ENCODE assay signal across 1 cellular context in the genomic region with DNA sequence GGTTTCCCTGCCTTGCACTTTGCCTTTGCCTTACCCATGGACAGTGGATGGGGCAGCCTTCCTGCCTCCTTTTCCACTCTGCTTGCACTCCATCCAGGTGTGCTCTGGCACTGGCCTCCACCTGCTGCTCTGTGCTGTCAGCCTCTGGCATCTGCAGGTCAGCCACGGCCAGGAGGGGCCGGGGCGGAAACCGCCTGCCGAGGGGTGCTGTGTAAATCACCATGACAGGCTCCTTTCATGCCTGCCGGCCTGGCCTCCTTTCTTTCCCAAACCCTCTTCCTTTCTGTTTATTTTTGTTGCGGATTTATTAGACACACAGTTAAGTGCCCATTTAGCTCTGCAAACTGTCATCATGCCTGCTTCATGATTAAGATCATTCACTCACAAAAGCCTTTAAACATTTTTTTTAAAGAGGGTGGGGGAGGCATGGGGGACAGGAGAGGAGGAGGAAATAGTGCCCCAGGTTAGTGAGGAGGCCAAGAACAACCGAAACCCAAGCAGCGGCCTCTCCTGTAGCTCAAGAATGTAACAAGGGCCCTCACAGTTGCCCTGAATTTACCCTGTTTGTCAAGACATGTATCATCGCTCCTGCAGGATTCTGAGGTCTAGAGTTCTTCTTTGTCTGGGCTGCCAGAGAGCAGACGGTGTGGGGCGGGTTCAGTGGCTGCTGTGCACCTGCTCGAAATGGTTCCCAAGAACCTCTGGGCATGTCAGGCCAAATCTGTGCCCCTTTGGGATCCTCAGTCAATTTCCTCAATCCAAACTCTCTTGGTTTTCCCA.
A peak's percentile ranks its signal among the peaks of the same experiment; 100 is the strongest.
TF ChIP-seq lines count a peak whose summit lies in the region.

No MANE protein-coding gene starts in this region.

TF ChIP-seq in HEK293, 187 proteins besides CTCF, POLR2A, EP300 and RAD21 (continued from another document and continues in another):
- TF ChIP-seq, protein P1, sequence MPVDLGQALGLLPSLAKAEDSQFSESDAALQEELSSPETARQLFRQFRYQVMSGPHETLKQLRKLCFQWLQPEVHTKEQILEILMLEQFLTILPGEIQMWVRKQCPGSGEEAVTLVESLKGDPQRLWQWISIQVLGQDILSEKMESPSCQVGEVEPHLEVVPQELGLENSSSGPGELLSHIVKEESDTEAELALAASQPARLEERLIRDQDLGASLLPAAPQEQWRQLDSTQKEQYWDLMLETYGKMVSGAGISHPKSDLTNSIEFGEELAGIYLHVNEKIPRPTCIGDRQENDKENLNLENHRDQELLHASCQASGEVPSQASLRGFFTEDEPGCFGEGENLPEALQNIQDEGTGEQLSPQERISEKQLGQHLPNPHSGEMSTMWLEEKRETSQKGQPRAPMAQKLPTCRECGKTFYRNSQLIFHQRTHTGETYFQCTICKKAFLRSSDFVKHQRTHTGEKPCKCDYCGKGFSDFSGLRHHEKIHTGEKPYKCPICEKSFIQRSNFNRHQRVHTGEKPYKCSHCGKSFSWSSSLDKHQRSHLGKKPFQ (tag by site-specific recombination; IDR thresholded peaks at IDR 0.05), result peak; percentile 39; the same call in 1 of the 2 replicates
- TF ChIP-seq ZFHX2 (tag by site-specific recombination; conservative IDR thresholded peaks at IDR 0.05) (no peak), MEIS1 (CRISPR knock-in tag; IDR thresholded peaks at IDR 0.05; ENCODE audit: borderline replicate concordance) (peak; percentile 93), ZNF354C (tag by site-specific recombination; IDR thresholded peaks at IDR 0.05; ENCODE audit: borderline replicate concordance, low read depth) (no peak), ZEB2 (tag by site-specific recombination; IDR thresholded peaks at IDR 0.05) (peak; percentile 79), ZSCAN30 (tag by site-specific recombination; IDR thresholded peaks at IDR 0.05) (peak; percentile 84), IKZF3 (tag by site-specific recombination; IDR thresholded peaks at IDR 0.05) (peak; percentile 72), ZBTB17 (tag by site-specific recombination; IDR thresholded peaks at IDR 0.05) (peak; percentile 48; the same call in 1 of the 2 replicates), SP3 (tag by site-specific recombination; IDR thresholded peaks at IDR 0.05) (no peak), ZNF394 (tag by site-specific recombination; IDR thresholded peaks at IDR 0.05; ENCODE audit: borderline replicate concordance) (no peak), SCRT1 (tag by site-specific recombination; IDR thresholded peaks at IDR 0.05; ENCODE audit: borderline replicate concordance) (no peak), ZNF530 (tag by site-specific recombination; IDR thresholded peaks at IDR 0.05; ENCODE audit: low read depth) (no peak), YY1 (tag by site-specific recombination; IDR thresholded peaks at IDR 0.05) (0 out of 2 replicates have a peak, but pooled peaks have one; percentile 11), ZBTB48 (tag by site-specific recombination; IDR thresholded peaks at IDR 0.05) (no peak), ZNF112 (tag by site-specific recombination; IDR thresholded peaks at IDR 0.05) (no peak), ZBTB10 (tag by site-specific recombination; IDR thresholded peaks at IDR 0.05) (no peak), ZNF510 (tag by site-specific recombination; IDR thresholded peaks at IDR 0.05; ENCODE audit: insufficient replicate concordance) (no peak), ZNF501 (tag by site-specific recombination; IDR thresholded peaks at IDR 0.05) (no peak), ZNF48 (tag by site-specific recombination; IDR thresholded peaks at IDR 0.05) (no peak), ZNF133 (tag by site-specific recombination; IDR thresholded peaks at IDR 0.05) (no peak), ZNF558 (tag by site-specific recombination; IDR thresholded peaks at IDR 0.05) (no peak), ZNF366 (tag by site-specific recombination; conservative IDR thresholded peaks at IDR 0.05) (no peak), ZNF555 (tag by site-specific recombination; conservative IDR thresholded peaks at IDR 0.05) (no peak), ZNF221 (tag by site-specific recombination; IDR thresholded peaks at IDR 0.05; ENCODE audit: borderline replicate concordance) (no peak), ZNF202 (tag by site-specific recombination; IDR thresholded peaks at IDR 0.05; ENCODE audit: borderline replicate concordance) (no peak), KLF10 (tag by site-specific recombination; IDR thresholded peaks at IDR 0.05) (peak; percentile 45; the same call in 1 of the 2 replicates), OSR2 (tag by site-specific recombination; IDR thresholded peaks at IDR 0.05) (peak; percentile 80), GLIS2 (tag by site-specific recombination; IDR thresholded peaks at IDR 0.05) (peak; percentile 36; the same call in 1 of the 2 replicates), INSM2 (tag by site-specific recombination; IDR thresholded peaks at IDR 0.05) (0 out of 2 replicates have a peak, but pooled peaks have one; percentile 55), ZNF621 (tag by site-specific recombination; IDR thresholded peaks at IDR 0.05) (no peak), ZNF311 (tag by site-specific recombination; IDR thresholded peaks at IDR 0.05; ENCODE audit: borderline replicate concordance) (no peak), ZNF791 (tag by site-specific recombination; IDR thresholded peaks at IDR 0.05) (no peak), ZNF513 (tag by site-specific recombination; IDR thresholded peaks at IDR 0.05) (peak; percentile 31; the same call in 1 of the 2 replicates), REPIN1 (tag by site-specific recombination; IDR thresholded peaks at IDR 0.05; ENCODE audit: low read depth) (no peak; the same call in 1 of the 2 replicates), ZNF24 (tag by site-specific recombination; IDR thresholded peaks at IDR 0.05) (peak; percentile 81; the same call in 1 of the 2 replicates), ZNF585B (tag by site-specific recombination; IDR thresholded peaks at IDR 0.05) (no peak), ZFP41 (tag by site-specific recombination; IDR thresholded peaks at IDR 0.05; ENCODE audit: borderline replicate concordance) (no peak), ZNF416 (tag by site-specific recombination; IDR thresholded peaks at IDR 0.05) (no peak), ZNF404 (tag by site-specific recombination; IDR thresholded peaks at IDR 0.05) (no peak), MZF1 (tag by site-specific recombination; IDR thresholded peaks at IDR 0.05; ENCODE audit: borderline replicate concordance) (no peak), ZNF670 (tag by site-specific recombination; IDR thresholded peaks at IDR 0.05; ENCODE audit: low read depth) (no peak), ZNF843 (tag by site-specific recombination; IDR thresholded peaks at IDR 0.05) (peak; percentile 96), ZNF23 (tag by site-specific recombination; IDR thresholded peaks at IDR 0.05; ENCODE audit: borderline replicate concordance) (no peak), ZNF701 (tag by site-specific recombination; IDR thresholded peaks at IDR 0.05) (no peak)
- TF ChIP-seq, protein P2, sequence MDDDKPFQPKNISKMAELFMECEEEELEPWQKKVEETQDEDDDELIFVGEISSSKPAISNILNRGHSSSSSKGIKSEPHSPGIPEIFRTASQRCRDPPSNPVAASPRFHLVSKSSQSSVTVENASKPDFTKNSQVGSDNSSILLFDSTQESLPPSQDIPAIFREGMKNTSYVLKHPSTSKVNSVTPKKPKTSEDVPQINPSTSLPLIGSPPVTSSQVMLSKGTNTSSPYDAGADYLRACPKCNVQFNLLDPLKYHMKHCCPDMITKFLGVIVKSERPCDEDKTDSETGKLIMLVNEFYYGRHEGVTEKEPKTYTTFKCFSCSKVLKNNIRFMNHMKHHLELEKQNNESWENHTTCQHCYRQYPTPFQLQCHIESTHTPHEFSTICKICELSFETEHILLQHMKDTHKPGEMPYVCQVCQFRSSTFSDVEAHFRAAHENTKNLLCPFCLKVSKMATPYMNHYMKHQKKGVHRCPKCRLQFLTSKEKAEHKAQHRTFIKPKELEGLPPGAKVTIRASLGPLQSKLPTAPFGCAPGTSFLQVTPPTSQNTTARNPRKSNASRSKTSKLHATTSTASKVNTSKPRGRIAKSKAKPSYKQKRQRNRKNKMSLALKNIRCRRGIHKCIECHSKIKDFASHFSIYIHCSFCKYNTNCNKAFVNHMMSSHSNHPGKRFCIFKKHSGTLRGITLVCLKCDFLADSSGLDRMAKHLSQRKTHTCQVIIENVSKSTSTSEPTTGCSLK (tag by site-specific recombination; IDR thresholded peaks at IDR 0.05), result no peak
- TF ChIP-seq, protein P3, sequence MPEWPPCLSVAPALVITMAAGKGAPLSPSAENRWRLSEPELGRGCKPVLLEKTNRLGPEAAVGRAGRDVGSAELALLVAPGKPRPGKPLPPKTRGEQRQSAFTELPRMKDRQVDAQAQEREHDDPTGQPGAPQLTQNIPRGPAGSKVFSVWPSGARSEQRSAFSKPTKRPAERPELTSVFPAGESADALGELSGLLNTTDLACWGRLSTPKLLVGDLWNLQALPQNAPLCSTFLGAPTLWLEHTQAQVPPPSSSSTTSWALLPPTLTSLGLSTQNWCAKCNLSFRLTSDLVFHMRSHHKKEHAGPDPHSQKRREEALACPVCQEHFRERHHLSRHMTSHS (tag by site-specific recombination; IDR thresholded peaks at IDR 0.05), result peak; percentile 87
- TF ChIP-seq, protein P4, sequence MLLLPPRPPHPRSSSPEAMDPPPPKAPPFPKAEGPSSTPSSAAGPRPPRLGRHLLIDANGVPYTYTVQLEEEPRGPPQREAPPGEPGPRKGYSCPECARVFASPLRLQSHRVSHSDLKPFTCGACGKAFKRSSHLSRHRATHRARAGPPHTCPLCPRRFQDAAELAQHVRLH (tag by site-specific recombination; IDR thresholded peaks at IDR 0.05), result no peak
- TF ChIP-seq, protein P5, sequence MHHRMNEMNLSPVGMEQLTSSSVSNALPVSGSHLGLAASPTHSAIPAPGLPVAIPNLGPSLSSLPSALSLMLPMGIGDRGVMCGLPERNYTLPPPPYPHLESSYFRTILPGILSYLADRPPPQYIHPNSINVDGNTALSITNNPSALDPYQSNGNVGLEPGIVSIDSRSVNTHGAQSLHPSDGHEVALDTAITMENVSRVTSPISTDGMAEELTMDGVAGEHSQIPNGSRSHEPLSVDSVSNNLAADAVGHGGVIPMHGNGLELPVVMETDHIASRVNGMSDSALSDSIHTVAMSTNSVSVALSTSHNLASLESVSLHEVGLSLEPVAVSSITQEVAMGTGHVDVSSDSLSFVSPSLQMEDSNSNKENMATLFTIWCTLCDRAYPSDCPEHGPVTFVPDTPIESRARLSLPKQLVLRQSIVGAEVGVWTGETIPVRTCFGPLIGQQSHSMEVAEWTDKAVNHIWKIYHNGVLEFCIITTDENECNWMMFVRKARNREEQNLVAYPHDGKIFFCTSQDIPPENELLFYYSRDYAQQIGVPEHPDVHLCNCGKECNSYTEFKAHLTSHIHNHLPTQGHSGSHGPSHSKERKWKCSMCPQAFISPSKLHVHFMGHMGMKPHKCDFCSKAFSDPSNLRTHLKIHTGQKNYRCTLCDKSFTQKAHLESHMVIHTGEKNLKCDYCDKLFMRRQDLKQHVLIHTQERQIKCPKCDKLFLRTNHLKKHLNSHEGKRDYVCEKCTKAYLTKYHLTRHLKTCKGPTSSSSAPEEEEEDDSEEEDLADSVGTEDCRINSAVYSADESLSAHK (tag by site-specific recombination; IDR thresholded peaks at IDR 0.05), result peak; percentile 83
- TF ChIP-seq, protein P6, sequence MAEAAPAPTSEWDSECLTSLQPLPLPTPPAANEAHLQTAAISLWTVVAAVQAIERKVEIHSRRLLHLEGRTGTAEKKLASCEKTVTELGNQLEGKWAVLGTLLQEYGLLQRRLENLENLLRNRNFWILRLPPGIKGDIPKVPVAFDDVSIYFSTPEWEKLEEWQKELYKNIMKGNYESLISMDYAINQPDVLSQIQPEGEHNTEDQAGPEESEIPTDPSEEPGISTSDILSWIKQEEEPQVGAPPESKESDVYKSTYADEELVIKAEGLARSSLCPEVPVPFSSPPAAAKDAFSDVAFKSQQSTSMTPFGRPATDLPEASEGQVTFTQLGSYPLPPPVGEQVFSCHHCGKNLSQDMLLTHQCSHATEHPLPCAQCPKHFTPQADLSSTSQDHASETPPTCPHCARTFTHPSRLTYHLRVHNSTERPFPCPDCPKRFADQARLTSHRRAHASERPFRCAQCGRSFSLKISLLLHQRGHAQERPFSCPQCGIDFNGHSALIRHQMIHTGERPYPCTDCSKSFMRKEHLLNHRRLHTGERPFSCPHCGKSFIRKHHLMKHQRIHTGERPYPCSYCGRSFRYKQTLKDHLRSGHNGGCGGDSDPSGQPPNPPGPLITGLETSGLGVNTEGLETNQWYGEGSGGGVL (tag by site-specific recombination; IDR thresholded peaks at IDR 0.05), result peak; percentile 68
